Comparison of ENCODE assay signal across 1 cellular context in the genomic region with DNA sequence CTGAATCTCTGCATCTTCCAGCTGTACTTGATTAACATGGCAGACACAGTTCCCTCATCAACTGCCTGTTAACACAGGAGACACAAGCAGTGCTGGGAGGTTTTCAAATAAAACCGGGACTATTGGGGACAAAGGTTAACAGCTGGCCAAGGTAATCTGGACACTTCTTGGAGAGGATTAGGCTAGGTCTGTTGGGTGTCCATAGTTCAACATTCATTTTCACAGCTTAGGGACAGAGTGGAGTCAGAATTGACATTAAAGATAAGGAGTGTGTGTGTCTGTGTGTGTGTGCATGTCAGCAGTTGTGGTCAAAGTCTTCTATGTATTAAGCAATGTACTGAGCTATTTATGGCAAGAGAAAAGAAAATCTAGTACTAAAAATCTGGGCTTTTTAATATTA.
TF ChIP-seq lines count a peak whose summit lies in the region.

No MANE protein-coding gene starts in this region.

TF ChIP-seq in liver, 16 proteins besides CTCF, POLR2A, EP300 and RAD21 (continued from another document):
- TF ChIP-seq, protein P1, sequence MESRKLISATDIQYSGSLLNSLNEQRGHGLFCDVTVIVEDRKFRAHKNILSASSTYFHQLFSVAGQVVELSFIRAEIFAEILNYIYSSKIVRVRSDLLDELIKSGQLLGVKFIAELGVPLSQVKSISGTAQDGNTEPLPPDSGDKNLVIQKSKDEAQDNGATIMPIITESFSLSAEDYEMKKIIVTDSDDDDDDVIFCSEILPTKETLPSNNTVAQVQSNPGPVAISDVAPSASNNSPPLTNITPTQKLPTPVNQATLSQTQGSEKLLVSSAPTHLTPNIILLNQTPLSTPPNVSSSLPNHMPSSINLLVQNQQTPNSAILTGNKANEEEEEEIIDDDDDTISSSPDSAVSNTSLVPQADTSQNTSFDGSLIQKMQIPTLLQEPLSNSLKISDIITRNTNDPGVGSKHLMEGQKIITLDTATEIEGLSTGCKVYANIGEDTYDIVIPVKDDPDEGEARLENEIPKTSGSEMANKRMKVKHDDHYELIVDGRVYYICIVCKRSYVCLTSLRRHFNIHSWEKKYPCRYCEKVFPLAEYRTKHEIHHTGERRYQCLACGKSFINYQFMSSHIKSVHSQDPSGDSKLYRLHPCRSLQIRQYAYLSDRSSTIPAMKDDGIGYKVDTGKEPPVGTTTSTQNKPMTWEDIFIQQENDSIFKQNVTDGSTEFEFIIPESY (IDR thresholded peaks at IDR 0.05), result peak; percentile 87
- TF ChIP-seq EGR1 (IDR thresholded peaks at IDR 0.05; ENCODE audit: low read depth in 2 of 2), result peak in 1 of 2 donors; percentile 20
- TF ChIP-seq FOXA2 (IDR thresholded peaks at IDR 0.05), result peak; percentile 76
- peak; percentile 62 for TF ChIP-seq REST (IDR thresholded peaks at IDR 0.05)
- peak; percentile 95 to 97 for TF ChIP-seq HNF4A (conservative IDR thresholded peaks at IDR 0.05)
- no peak for TF ChIP-seq NR2F2 (IDR thresholded peaks at IDR 0.05)
- TF ChIP-seq JUND (IDR thresholded peaks at IDR 0.05), result peak; percentile 61 to 88
- peak; percentile 90 for TF ChIP-seq HNF4G (IDR thresholded peaks at IDR 0.05)
- TF ChIP-seq FOXA1 (IDR thresholded peaks at IDR 0.05), result peak; percentile 87
